In genomic region chr9:37968228-37968672, GRCh38 we compare ENCODE assay signal across 14 cellular contexts.
DNase-seq lines count a peak whose midpoint lies in the region; ATAC-seq, FAIRE-seq and TF ChIP-seq lines count a peak whose summit lies in the region.
"Had no signal": no experiment of that assay in that cellular context is flagged by ENCODE, and none has a peak within 500 bp of the region (broad histone marks: within the 10 kb centered on the region; RNA-seq: fewer than 3 reads in every experiment).

No MANE protein-coding gene starts in this region.

- H3K27me3 ChIP-seq in small intestine (ENCODE audit: control insufficient read depth in 2 of 2, insufficient read depth in 2 of 2, low read length in 2 of 2) (no peaks in the 10 kb centered on the region), H7 (ENCODE audit: control insufficient read depth, insufficient read depth, low read length) (no peaks in the 10 kb centered on the region)
- no peaks in the 10 kb centered on the region for H3K27me3 ChIP-seq in naive thymus-derived CD4-positive, alpha-beta T cell (ENCODE audit: control insufficient read depth in 2 of 2, insufficient read depth in 2 of 2, low read length in 2 of 2)

- H3K9me3 Mint-ChIP-seq in HFFc6 = no peaks in the 10 kb centered on the region
- H3K9me3 Mint-ChIP-seq in activated T-helper 17 cell treated with anti-CD3 and anti-CD28 coated beads, Interleukin-2, amount 50 U/mL, for 72 hours = no peaks in the 10 kb centered on the region
- H3K9me3 Mint-ChIP-seq in naive thymus-derived CD4-positive, alpha-beta T cell = no peaks in the 10 kb centered on the region

- peak overlapping the region; percentile 80 for H3K27ac Mint-ChIP-seq in HFFc6
- peak overlapping the region; percentile 49 for H3K27ac Mint-ChIP-seq in activated T-helper 17 cell treated with anti-CD3 and anti-CD28 coated beads, Interleukin-2, amount 50 U/mL, for 72 hours
- no peak overlapping the region for H3K27ac Mint-ChIP-seq in naive thymus-derived CD4-positive, alpha-beta T cell

- no peaks in the 10 kb centered on the region for H3K9me3 ChIP-seq in small intestine (ENCODE audit: control insufficient read depth, low read depth)
- H3K9me3 ChIP-seq in naive thymus-derived CD4-positive, alpha-beta T cell (ENCODE audit: control insufficient read depth in 2 of 3, low read length in 3 of 3) = no peaks in the 10 kb centered on the region

- H3K4me3 ChIP-seq in small intestine (ENCODE audit: low read depth in 1 of 2, low read length in 2 of 2) (no peak overlapping the region), H7 (ENCODE audit: insufficient read depth, low read depth, low read length) (no peak overlapping the region)
- no peak overlapping the region for H3K4me3 ChIP-seq in naive thymus-derived CD4-positive, alpha-beta T cell (ENCODE audit: low read length)

- CTCF ChIA-PET in naive thymus-derived CD4-positive, alpha-beta T cell (lab: Charles Lee) = no interaction called here

- no peak for ATAC-seq in activated T-helper 17 cell treated with anti-CD3 and anti-CD28 coated beads, Interleukin-2, amount 50 U/mL, for 72 hours (replicated peaks)
- no peak for ATAC-seq in naive thymus-derived CD4-positive, alpha-beta T cell
- no peak for ATAC-seq in GM18861 (IDR thresholded peaks at IDR 0.05; ENCODE audit: unreplicated experiment)

- TF ChIP-seq CTCF in HFFc6 (IDR thresholded peaks at IDR 0.05) = no peak

- no peaks in the 10 kb centered on the region for H3K36me3 ChIP-seq in small intestine (ENCODE audit: control insufficient read depth in 2 of 2, insufficient read depth in 2 of 2, low read length in 2 of 2)
- H3K36me3 ChIP-seq in naive thymus-derived CD4-positive, alpha-beta T cell (ENCODE audit: control insufficient read depth in 2 of 3, insufficient read depth in 3 of 3, low read length in 3 of 3) = no peaks in the 10 kb centered on the region
- H3K36me3 ChIP-seq in H7 (replicated peaks; ENCODE audit: control insufficient read depth, insufficient read depth, low read length) = no peaks in the 10 kb centered on the region

- intact Hi-C loops in naive thymus-derived CD4-positive, alpha-beta T cell (cut with micrococcal nuclease) = no loop called here

- H3K27ac ChIP-seq in small intestine (ENCODE audit: low read depth in 1 of 2, low read length in 1 of 2) = peak overlapping the region; percentile 58 to 86
- no peak overlapping the region for H3K27ac ChIP-seq in naive thymus-derived CD4-positive, alpha-beta T cell (ENCODE audit: low read depth, low read length)

- FAIRE-seq in small intestine (lab: Jason Lieb, UNC) = no peak
- FAIRE-seq: GM18507 had no signal

- H3K4me3 Mint-ChIP-seq in HFFc6 = peak overlapping the region; percentile 38
- no peak overlapping the region for H3K4me3 Mint-ChIP-seq in activated T-helper 17 cell treated with anti-CD3 and anti-CD28 coated beads, Interleukin-2, amount 50 U/mL, for 72 hours
- no peak overlapping the region for H3K4me3 Mint-ChIP-seq in naive thymus-derived CD4-positive, alpha-beta T cell

- peaks cover 8 to 24% of the 10 kb centered on the region in 2 donors for H3K4me1 ChIP-seq in small intestine (ENCODE audit: control insufficient read depth in 2 of 2, insufficient read depth in 1 of 2, low read depth in 1 of 2, low read length in 1 of 2)
- H3K4me1 ChIP-seq in naive thymus-derived CD4-positive, alpha-beta T cell (ENCODE audit: control insufficient read depth in 2 of 2, insufficient read depth in 2 of 2, low read length in 2 of 2) = no peaks in the 10 kb centered on the region

- POLR2A ChIA-PET in naive thymus-derived CD4-positive, alpha-beta T cell (lab: Charles Lee) = no interaction called here

- H3K4me1 Mint-ChIP-seq in HFFc6 (ENCODE audit: low read depth) = peaks cover 98% of the 10 kb centered on the region
- no peaks in the 10 kb centered on the region for H3K4me1 Mint-ChIP-seq in activated T-helper 17 cell treated with anti-CD3 and anti-CD28 coated beads, Interleukin-2, amount 50 U/mL, for 72 hours
- peaks cover 0 to 9% (median 0%) of the 10 kb centered on the region in 7 donors for H3K4me1 Mint-ChIP-seq in naive thymus-derived CD4-positive, alpha-beta T cell

- 5 to 60% (median 28%) methylated on average over 4 of the region's 4 CpGs for WGBS in small intestine, 3 donors

- DNase-seq in HFFc6 (peak; percentile 68), fibroblast of the conjunctiva (ENCODE audit: low read depth) (peak; percentile 43), small intestine (peak; percentile 83), NCI-H2196 treated with DMSO at 0.1 percent for 48 hours (lab: John Stamatoyannopoulos, UW; ENCODE audit: unreplicated experiment) (no peak), H7 (no peak)
- no peak for DNase-seq in naive thymus-derived CD4-positive, alpha-beta T cell
- DNase-seq: islet precursor cell; NCI-H2227 treated with DMSO at 0.1 percent for 48 hours; nucleus accumbens; SIG-M5; stimulated activated CD4-positive, alpha-beta T cell treated with anti-CD3 and anti-CD28 coated beads, Interleukin-2, amount 100 ng/mL, for 48 hours had no signal

- peaks cover 6% of the 10 kb centered on the region for H3K27me3 Mint-ChIP-seq in HFFc6 (ENCODE audit: insufficient read depth)
- H3K27me3 Mint-ChIP-seq in activated T-helper 17 cell treated with anti-CD3 and anti-CD28 coated beads, Interleukin-2, amount 50 U/mL, for 72 hours = peaks cover 3% of the 10 kb centered on the region
- peaks cover 0 to 4% (median 0%) of the 10 kb centered on the region in 5 donors for H3K27me3 Mint-ChIP-seq in naive thymus-derived CD4-positive, alpha-beta T cell

- peaks cover 20% of the 10 kb centered on the region for H3K36me3 Mint-ChIP-seq in HFFc6 (ENCODE audit: low read depth)
- no peaks in the 10 kb centered on the region for H3K36me3 Mint-ChIP-seq in activated T-helper 17 cell treated with anti-CD3 and anti-CD28 coated beads, Interleukin-2, amount 50 U/mL, for 72 hours (ENCODE audit: low read depth)
- H3K36me3 Mint-ChIP-seq in naive thymus-derived CD4-positive, alpha-beta T cell = no peaks in the 10 kb centered on the region

Comparison
In these comparisons a context has a peak if more than half of its experiments do, and no peak if none do; other contexts are left out.
1. DNase-seq: peak in HFFc6 (single experiment), fibroblast of the conjunctiva (single experiment) and small intestine (single experiment); none in NCI-H2196 treated with DMSO at 0.1 percent for 48 hours (single experiment), naive thymus-derived CD4-positive, alpha-beta T cell (0 of 9) and H7 (single experiment).
2. H3K27ac Mint-ChIP-seq: peak in HFFc6 (single experiment) and activated T-helper 17 cell treated with anti-CD3 and anti-CD28 coated beads, Interleukin-2, amount 50 U/mL, for 72 hours (single experiment); none in naive thymus-derived CD4-positive, alpha-beta T cell (0 of 9).